Comparison of ENCODE assay signal across 14 cellular contexts in the genomic region with DNA sequence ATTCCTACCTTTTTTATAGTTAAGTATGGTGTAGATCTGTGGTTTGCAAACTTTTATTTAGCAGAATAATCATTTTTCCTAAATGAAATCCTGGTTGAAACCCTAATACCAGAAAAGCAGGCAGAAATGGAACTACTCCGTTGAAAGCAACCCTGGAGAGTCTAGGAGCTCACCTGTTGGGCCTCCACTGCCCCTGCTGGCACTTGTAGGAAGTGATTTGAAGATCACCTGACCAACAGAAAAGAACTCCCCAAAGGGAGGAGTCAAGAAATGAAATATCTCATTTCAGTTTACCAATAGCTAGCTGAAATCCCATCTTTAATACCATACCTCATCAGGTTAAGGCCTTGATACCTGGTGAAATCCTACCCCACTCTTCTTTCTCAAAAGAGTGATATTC.
DNase-seq lines count a peak whose midpoint lies in the region; ATAC-seq and TF ChIP-seq lines count a peak whose summit lies in the region.
"Had no signal": no experiment of that assay in that cellular context is flagged by ENCODE, and none has a peak within 500 bp of the region (broad histone marks: within the 10 kb centered on the region; RNA-seq: fewer than 3 reads in every experiment).

No MANE protein-coding gene starts in this region.

- H3K4me1 ChIP-seq in transverse colon (no peaks in the 10 kb centered on the region), Peyer's patch (no peaks in the 10 kb centered on the region)
- H3K4me1 ChIP-seq: breast epithelium had no signal

- TF ChIP-seq POLR2A in transverse colon (IDR thresholded peaks at IDR 0.05) (no peak), Peyer's patch (IDR thresholded peaks at IDR 0.05) (no peak)

- peak; percentile 58 for ATAC-seq in GM18867 (IDR thresholded peaks at IDR 0.05; ENCODE audit: unreplicated experiment)
- ATAC-seq: HepG2, left lobe of liver, Panc1 had no signal

- DNase-seq in DMS53 (lab: John Stamatoyannopoulos, UW): peak; percentile 44
- DNase-seq in DMS53 treated with DMSO at 0.1 percent for 48 hours (lab: John Stamatoyannopoulos, UW; ENCODE audit: unreplicated experiment): no peak
- peak; percentile 14 for DNase-seq in NAMALWA (ENCODE audit: low spot score)
- DNase-seq in iPS DF 4.7 (ENCODE audit: extremely low read depth, low spot score): peak; percentile 0
- no peak for DNase-seq in COLO829 (ENCODE audit: low spot score)
- no peak for DNase-seq in transverse colon
- no peak for DNase-seq in Peyer's patch
- DNase-seq: activated B cell treated with CpG ODN at 0.5 μM for 24 hours, NCI-H1092 had no signal

- no peaks in the 10 kb centered on the region for H3K9me3 ChIP-seq in transverse colon
- H3K9me3 ChIP-seq in Peyer's patch: no peaks in the 10 kb centered on the region
- H3K9me3 ChIP-seq: breast epithelium had no signal

- no peaks in the 10 kb centered on the region for H3K36me3 ChIP-seq in transverse colon
- no peaks in the 10 kb centered on the region for H3K36me3 ChIP-seq in Peyer's patch
- H3K36me3 ChIP-seq: breast epithelium had no signal

- no peak overlapping the region for H3K4me3 ChIP-seq in transverse colon
- H3K4me3 ChIP-seq in Peyer's patch: no peak overlapping the region
- H3K4me3 ChIP-seq: breast epithelium had no signal

- H3K27ac ChIP-seq in transverse colon (no peak overlapping the region), Peyer's patch (no peak overlapping the region)
- H3K27ac ChIP-seq: breast epithelium had no signal

- in situ Hi-C loops in transverse colon (cut with MboI; ENCODE audit: low pct_ligation_motif_present in 1 of 4, low pct_unique_long_range_greater_than_20kb in 1 of 4, low sequenced_read_pairs in 3 of 4): no loop called here

- H3K27me3 ChIP-seq in transverse colon: no peaks in the 10 kb centered on the region
- H3K27me3 ChIP-seq in Peyer's patch: no peaks in the 10 kb centered on the region

- no peak for TF ChIP-seq EP300 in transverse colon (IDR thresholded peaks at IDR 0.05; ENCODE audit: low read depth)

- TF ChIP-seq CTCF in transverse colon (IDR thresholded peaks at IDR 0.05) (no peak), Peyer's patch (IDR thresholded peaks at IDR 0.05) (no peak)

- 48% methylated on average over 1 of the region's 1 CpG; no CpG with 5 or more reads in 1 of the 2 donors for WGBS in transverse colon (ENCODE audit: low coverage in 1 of 2), 2 donors

- intact Hi-C loops in transverse colon (cut with DNase I; ENCODE audit: low total_unique reads): no loop called here

Comparison
In these comparisons a context has a peak if more than half of its experiments do, and no peak if none do; other contexts are left out.
1. DNase-seq: peak in DMS53 (single experiment), NAMALWA (single experiment) and iPS DF 4.7 (single experiment); none in DMS53 treated with DMSO at 0.1 percent for 48 hours (single experiment), COLO829 (single experiment), transverse colon (single experiment) and Peyer's patch (0 of 3).